22 cellular contexts compared by ENCODE assay signal in genomic region chr10:2494386-2494785, GRCh38.
DNase-seq lines count a peak whose midpoint lies in the region; ATAC-seq, FAIRE-seq and TF ChIP-seq lines count a peak whose summit lies in the region.
"Had no signal": no experiment of that assay in that cellular context is flagged by ENCODE, and none has a peak within 500 bp of the region (broad histone marks: within the 10 kb centered on the region; RNA-seq: fewer than 3 reads in every experiment).

No MANE protein-coding gene starts in this region.

- no peak for FAIRE-seq in HTR-8/SVneo (lab: Jason Lieb, UNC)
- FAIRE-seq in astrocyte (lab: Jason Lieb, UNC): no peak
- FAIRE-seq: A549, G401.6, GM12891, GM19239, H54, K562 had no signal

- H3K36me3 ChIP-seq in astrocyte (ENCODE audit: insufficient read depth, low read length): no peaks in the 10 kb centered on the region

- no peak overlapping the region for H3K9ac ChIP-seq in astrocyte (ENCODE audit: low read length)

- H3K36me3 Mint-ChIP-seq in astrocyte (ENCODE audit: low read depth, unreplicated experiment): no peaks in the 10 kb centered on the region
- H3K36me3 Mint-ChIP-seq: CD14-positive monocyte; CD4-positive, alpha-beta memory T cell had no signal

- intact Hi-C loops in Right ventricle myocardium inferior (cut with DNase I): no loop called here

- no peaks in the 10 kb centered on the region for H3K9me3 Mint-ChIP-seq in astrocyte (ENCODE audit: unreplicated experiment)
- H3K9me3 Mint-ChIP-seq: GM23338 had no signal

- DNase-seq in Caki2 (ENCODE audit: low read depth) (peak; percentile 40), HTR-8/SVneo (ENCODE audit: insufficient read length, low spot score) (peak; percentile 15), astrocyte (ENCODE audit: low read depth) (peak; percentile 44), COLO668 (lab: John Stamatoyannopoulos, UW; ENCODE audit: unreplicated experiment) (no peak), caudate nucleus (lab: John Stamatoyannopoulos, UW) (no peak), Right ventricle myocardium inferior (ENCODE audit: missing footprints) (no peak), activated gamma-delta T cell treated with Interleukin-2 at 50 U/mL for 16 hours (no peak)
- DNase-seq: AML-193; CD4-positive, alpha-beta memory T cell; DMS 273 treated with DMSO at 0.1 percent for 48 hours; DMS53; DND-41; HCEC 1CT; IMR-90 had no signal

- H3K4me3 ChIP-seq in astrocyte (ENCODE audit: insufficient read depth, low read depth, low read length): no peak overlapping the region
- H3K4me3 ChIP-seq: A549, GM23338, K562 had no signal

- peak overlapping the region; percentile 35 for H3K27ac Mint-ChIP-seq in astrocyte (ENCODE audit: unreplicated experiment)
- H3K27ac Mint-ChIP-seq: CD14-positive monocyte; CD4-positive, alpha-beta memory T cell; GM23338 had no signal

- H3K27me3 ChIP-seq in astrocyte (ENCODE audit: insufficient read depth, low read length): no peaks in the 10 kb centered on the region

- no peak overlapping the region for H3K27ac ChIP-seq in astrocyte (ENCODE audit: low read depth, low read length)
- no peak overlapping the region for H3K27ac ChIP-seq in caudate nucleus (ENCODE audit: low read depth, low read length)
- H3K27ac ChIP-seq: A549 had no signal

- H3K9me3 ChIP-seq in astrocyte (ENCODE audit: insufficient read depth, low read depth, low read length): peaks cover 3% of the 10 kb centered on the region
- H3K9me3 ChIP-seq: A549 had no signal

- H3K79me2 ChIP-seq in astrocyte (ENCODE audit: insufficient read depth, low read length): no peaks in the 10 kb centered on the region

- no peak overlapping the region for H2AFZ ChIP-seq in astrocyte (ENCODE audit: low read depth, low read length)

- no peak for ATAC-seq in Right ventricle myocardium inferior
- ATAC-seq: A549, GM23338, K562 had no signal

- H3K4me3 Mint-ChIP-seq in astrocyte (ENCODE audit: unreplicated experiment): no peak overlapping the region
- H3K4me3 Mint-ChIP-seq: CD14-positive monocyte; CD4-positive, alpha-beta memory T cell; GM23338 had no signal

- peaks cover 4% of the 10 kb centered on the region for H3K4me1 Mint-ChIP-seq in astrocyte (ENCODE audit: low read depth, unreplicated experiment)
- H3K4me1 Mint-ChIP-seq: CD14-positive monocyte; CD4-positive, alpha-beta memory T cell had no signal

- H3K4me1 ChIP-seq in astrocyte (ENCODE audit: insufficient read depth, low read length): no peaks in the 10 kb centered on the region
- H3K4me1 ChIP-seq: A549 had no signal

- H3K4me2 ChIP-seq in astrocyte (ENCODE audit: low read length): no peak overlapping the region
- H3K4me2 ChIP-seq: A549, GM23338 had no signal

- no peaks in the 10 kb centered on the region for H4K20me1 ChIP-seq in astrocyte (ENCODE audit: insufficient read depth, low read length)

- H3K27me3 Mint-ChIP-seq in astrocyte (ENCODE audit: low read depth, unreplicated experiment): no peaks in the 10 kb centered on the region

- in situ Hi-C loops in Caki2 (cut with HindIII; ENCODE audit: low pct_unique_long_range_greater_than_20kb, low sequenced_read_pairs): no loop called here

- TF ChIP-seq CTCF in astrocyte (IDR thresholded peaks at IDR 0.05; ENCODE audit: insufficient read depth, low read depth, low read length): no peak

Comparison
In these comparisons a context has a peak if more than half of its experiments do, and no peak if none do; other contexts are left out.
1. DNase-seq: peak in Caki2 (single experiment), HTR-8/SVneo (single experiment) and astrocyte (single experiment); none in COLO668 (single experiment), caudate nucleus (0 of 61), Right ventricle myocardium inferior (single experiment) and activated gamma-delta T cell treated with Interleukin-2 at 50 U/mL for 16 hours (single experiment).